Comparison of ENCODE assay signal across 15 cellular contexts in genomic region chr2:199814084-199814844, GRCh38. TPM values are rescaled to one million over a fixed set of nuclear protein-coding genes. Genes with fewer than 3 reads are reported as not detected.
"Had no signal": no experiment of that assay in that cellular context is flagged by ENCODE, and none has a peak within 500 bp of the region (broad histone marks: within the 10 kb centered on the region; RNA-seq: fewer than 3 reads in every experiment).

No MANE protein-coding gene starts in this region.

- H3K9me3 ChIP-seq: esophagus muscularis mucosa, left lung, sigmoid colon, testis had no signal

- ATAC-seq: activated T-cell treated with anti-CD3 and anti-CD28 coated beads, Interleukin-2, amount 50 U/mL, for 72 hours; left lung; stimulated activated naive CD8-positive, alpha-beta T cell treated with anti-CD3 and anti-CD28 coated beads, Interleukin-15, amount 100 ng/mL, for 72 hours had no signal

- H3K4me1 Mint-ChIP-seq: memory B cell; nephron progenitor cell; stimulated activated naive CD8-positive, alpha-beta T cell treated with anti-CD3 and anti-CD28 coated beads, Interleukin-15, amount 100 ng/mL, for 72 hours had no signal

- H3K36me3 ChIP-seq: esophagus muscularis mucosa, left lung, sigmoid colon had no signal

- H3K4me1 ChIP-seq: left lung, testis had no signal

- H3K4me3 Mint-ChIP-seq: activated CD4-positive, alpha-beta memory T cell treated with anti-CD3 and anti-CD28 coated beads, Interleukin-2, amount 10 ng/mL, durations not matched to agents 7 days and 5 days; activated T-cell treated with anti-CD3 and anti-CD28 coated beads, Interleukin-2, amount 50 U/mL, for 72 hours; memory B cell; nephron progenitor cell; stimulated activated naive CD8-positive, alpha-beta T cell treated with anti-CD3 and anti-CD28 coated beads, Interleukin-15, amount 100 ng/mL, for 72 hours had no signal

- H3K27me3 ChIP-seq: esophagus muscularis mucosa, left lung, sigmoid colon, testis had no signal

- H3K9me3 Mint-ChIP-seq: activated CD4-positive, alpha-beta memory T cell treated with anti-CD3 and anti-CD28 coated beads, Interleukin-2, amount 10 ng/mL, durations not matched to agents 7 days and 5 days; activated T-cell treated with anti-CD3 and anti-CD28 coated beads, Interleukin-2, amount 50 U/mL, for 72 hours; memory B cell; nephron progenitor cell; stimulated activated naive CD8-positive, alpha-beta T cell treated with anti-CD3 and anti-CD28 coated beads, Interleukin-15, amount 100 ng/mL, for 72 hours had no signal

- H3K27me3 Mint-ChIP-seq: activated CD4-positive, alpha-beta memory T cell treated with anti-CD3 and anti-CD28 coated beads, Interleukin-2, amount 10 ng/mL, durations not matched to agents 7 days and 5 days; memory B cell; stimulated activated naive CD8-positive, alpha-beta T cell treated with anti-CD3 and anti-CD28 coated beads, Interleukin-15, amount 100 ng/mL, for 72 hours had no signal

- H3K27ac Mint-ChIP-seq: activated CD4-positive, alpha-beta memory T cell treated with anti-CD3 and anti-CD28 coated beads, Interleukin-2, amount 10 ng/mL, durations not matched to agents 7 days and 5 days; activated T-cell treated with anti-CD3 and anti-CD28 coated beads, Interleukin-2, amount 50 U/mL, for 72 hours; memory B cell; nephron progenitor cell; stimulated activated naive CD8-positive, alpha-beta T cell treated with anti-CD3 and anti-CD28 coated beads, Interleukin-15, amount 100 ng/mL, for 72 hours had no signal

- H3K27ac ChIP-seq: esophagus muscularis mucosa, left lung, sigmoid colon, testis had no signal

- DNase-seq: activated CD4-positive, alpha-beta memory T cell treated with anti-CD3 and anti-CD28 coated beads, Interleukin-2, amount 10 ng/mL, durations not matched to agents 7 days and 5 days; activated CD8-positive, alpha-beta memory T cell treated with anti-CD3 and anti-CD28 coated beads, Interleukin-2, amount 50 U/mL, for 4 hours; activated gamma-delta T cell treated with Interleukin-2 at 50 U/mL for 16 hours; activated T-cell treated with anti-CD3 and anti-CD28 coated beads, Interleukin-2, amount 50 U/mL, for 72 hours; aorta; foreskin fibroblast; left lung; nephron progenitor cell; sigmoid colon; stimulated activated CD4-positive, alpha-beta T cell treated with anti-CD3 and anti-CD28 coated beads, Interleukin-2, amount 100 ng/mL, for 48 hours; stimulated activated naive CD8-positive, alpha-beta T cell treated with anti-CD3 and anti-CD28 coated beads, Interleukin-15, amount 100 ng/mL, for 72 hours; T-helper 2 cell; testis had no signal

- H3K4me3 ChIP-seq: esophagus muscularis mucosa, left lung, sigmoid colon, testis had no signal

RNA-seq across cellular contexts. Expression of gene FTCDNL1, which starts 36.7 kb away (rescaled TPM):
- polyA plus RNA-seq: aorta had no signal
